Comparison of ENCODE assay signal across 19 cellular contexts in the genomic region with DNA sequence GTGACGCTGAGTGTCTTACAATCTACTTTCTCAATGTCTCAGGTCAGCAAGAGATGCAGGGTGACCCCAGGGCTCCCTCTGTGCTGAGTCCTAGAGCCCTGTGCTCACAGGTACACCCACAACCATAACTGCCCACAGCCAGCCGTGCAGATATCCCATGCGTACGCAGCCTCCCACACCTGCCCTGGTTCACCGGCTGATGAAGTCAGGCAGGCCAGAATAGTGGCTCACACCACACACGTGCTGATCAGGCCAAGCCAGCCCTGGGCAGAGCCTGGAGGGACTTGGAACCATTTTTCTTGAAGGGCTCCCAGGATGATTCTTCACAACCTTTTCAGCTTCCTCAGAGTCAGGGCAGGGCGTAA.
A peak's percentile ranks its signal among the peaks of the same experiment; 100 is the strongest.
DNase-seq lines count a peak whose midpoint lies in the region; ATAC-seq, FAIRE-seq and TF ChIP-seq lines count a peak whose summit lies in the region.
"Had no signal": no experiment of that assay in that cellular context is flagged by ENCODE, and none has a peak within 500 bp of the region (broad histone marks: within the 10 kb centered on the region; RNA-seq: fewer than 3 reads in every experiment).

No MANE protein-coding gene starts in this region.

- H3K4me3 ChIP-seq in BLaER1 treated with 17β-estradiol and CSF1 and Interleukin-3, amounts not matched to agents 10 nM and 100 nM: no peak overlapping the region
- H3K4me3 ChIP-seq in bronchial epithelial cell (ENCODE audit: low read depth, low read length): no peak overlapping the region
- H3K4me3 ChIP-seq in parathyroid adenoma (ENCODE audit: low read depth, low read length): no peak overlapping the region
- H3K4me3 ChIP-seq: GM23338 had no signal

- H3K9me3 Mint-ChIP-seq in activated CD4-positive, alpha-beta T cell treated with anti-CD3 and anti-CD28 coated beads for 36 hours (ENCODE audit: low read depth): no peaks in the 10 kb centered on the region
- H3K9me3 Mint-ChIP-seq: GM23338 had no signal

- no peaks in the 10 kb centered on the region for H3K27me3 ChIP-seq in BLaER1 treated with 17β-estradiol and CSF1 and Interleukin-3, amounts not matched to agents 10 nM and 100 nM
- H3K27me3 ChIP-seq in bronchial epithelial cell (ENCODE audit: control insufficient read depth, insufficient read depth, low read length) (no peaks in the 10 kb centered on the region), parathyroid adenoma (ENCODE audit: control insufficient read depth, insufficient read depth, low read length) (no peaks in the 10 kb centered on the region)

- peaks cover 28% of the 10 kb centered on the region for H3K36me3 Mint-ChIP-seq in activated CD4-positive, alpha-beta T cell treated with anti-CD3 and anti-CD28 coated beads for 36 hours (ENCODE audit: low read depth)

- peak overlapping the region in 4 of 11 experiments; percentile 39 to 50 (median 43); a peak in 5 of 22 replicates for H3K9ac ChIP-seq in BLaER1 treated with 17β-estradiol and CSF1 and Interleukin-3, amounts not matched to agents 10 nM and 100 nM
- H3K9ac ChIP-seq in parathyroid adenoma: no peak overlapping the region

- H3K4me1 ChIP-seq in BLaER1 treated with 17β-estradiol and CSF1 and Interleukin-3, amounts not matched to agents 10 nM and 100 nM: peaks cover 49 to 68% (median 66%) of the 10 kb centered on the region in 10 experiments
- H3K4me1 ChIP-seq in parathyroid adenoma: peaks cover 16% of the 10 kb centered on the region

- DNase-seq in bronchial epithelial cell (ENCODE audit: low read depth) (no peak), left ventricle myocardium superior (peak; percentile 8), activated T-cell treated with anti-CD3 and anti-CD28 coated beads for 4 hours (no peak), SKM-1 (lab: John Stamatoyannopoulos, UW; ENCODE audit: unreplicated experiment) (no peak)
- DNase-seq in activated CD4-positive, alpha-beta T cell treated with anti-CD3 and anti-CD28 coated beads for 36 hours: no peak
- DNase-seq: AML-193; CD4-positive, alpha-beta memory T cell; Karpas-422; MM.1S; NCI-H1105; NCI-H1694 treated with DMSO at 0.1 percent for 48 hours; NCI-H2171; NCI-H446 treated with DMSO at 0.1 percent for 48 hours; NCI-H82 had no signal

- ATAC-seq in left ventricle myocardium superior (peak; percentile 16), GM18868 (IDR thresholded peaks at IDR 0.05; ENCODE audit: unreplicated experiment) (no peak)
- no peak for ATAC-seq in activated CD4-positive, alpha-beta T cell treated with anti-CD3 and anti-CD28 coated beads for 36 hours
- ATAC-seq: GM23338, HepG2 had no signal

- TF ChIP-seq CTCF in bronchial epithelial cell (IDR thresholded peaks at IDR 0.05; ENCODE audit: insufficient read depth, low read length, severe bottlenecking): no peak
- TF ChIP-seq CTCF in parathyroid adenoma (IDR thresholded peaks at IDR 0.05): no peak

- peaks cover 48 to 92% (median 69%) of the 10 kb centered on the region in 11 experiments for H3K36me3 ChIP-seq in BLaER1 treated with 17β-estradiol and CSF1 and Interleukin-3, amounts not matched to agents 10 nM and 100 nM
- H3K36me3 ChIP-seq in bronchial epithelial cell (ENCODE audit: control insufficient read depth, insufficient read depth, low read length) (peaks cover 15% of the 10 kb centered on the region), parathyroid adenoma (ENCODE audit: control insufficient read depth, insufficient read depth, low read length) (no peaks in the 10 kb centered on the region)

- H3K27ac Mint-ChIP-seq in activated CD4-positive, alpha-beta T cell treated with anti-CD3 and anti-CD28 coated beads for 36 hours: no peak overlapping the region
- H3K27ac Mint-ChIP-seq: GM23338 had no signal

- H3K4me3 Mint-ChIP-seq in activated CD4-positive, alpha-beta T cell treated with anti-CD3 and anti-CD28 coated beads for 36 hours: no peak overlapping the region
- H3K4me3 Mint-ChIP-seq: CD4-positive, alpha-beta memory T cell; GM23338 had no signal

- CTCF ChIA-PET in activated CD4-positive, alpha-beta T cell treated with anti-CD3 and anti-CD28 coated beads for 36 hours (lab: Charles Lee): no interaction called here

- H3K27ac ChIP-seq in BLaER1 treated with 17β-estradiol and CSF1 and Interleukin-3, amounts not matched to agents 10 nM and 100 nM: peak overlapping the region in 5 of 11 experiments; percentile 2 to 62 (median 46); a peak in 6 of 22 replicates
- H3K27ac ChIP-seq in parathyroid adenoma: peak overlapping the region; percentile 72

- H3K9me3 ChIP-seq in BLaER1 treated with 17β-estradiol and CSF1 and Interleukin-3, amounts not matched to agents 10 nM and 100 nM (replicated peaks in 1 of 11): no peaks in the 10 kb centered on the region
- no peaks in the 10 kb centered on the region for H3K9me3 ChIP-seq in parathyroid adenoma (ENCODE audit: control insufficient read depth, low read length)

- peaks cover 40 to 99% (median 71%) of the 10 kb centered on the region in 11 experiments; a peak in 21 of 22 replicates for H4K20me1 ChIP-seq in BLaER1 treated with 17β-estradiol and CSF1 and Interleukin-3, amounts not matched to agents 10 nM and 100 nM

- H3K27me3 Mint-ChIP-seq in activated CD4-positive, alpha-beta T cell treated with anti-CD3 and anti-CD28 coated beads for 36 hours: no peaks in the 10 kb centered on the region
- H3K27me3 Mint-ChIP-seq: CD4-positive, alpha-beta memory T cell had no signal

- no peaks in the 10 kb centered on the region for H3K4me1 Mint-ChIP-seq in activated CD4-positive, alpha-beta T cell treated with anti-CD3 and anti-CD28 coated beads for 36 hours
- H3K4me1 Mint-ChIP-seq: CD4-positive, alpha-beta memory T cell had no signal

- peak overlapping the region; percentile 66 to 98 (median 82) for H3K4me2 ChIP-seq in BLaER1 treated with 17β-estradiol and CSF1 and Interleukin-3, amounts not matched to agents 10 nM and 100 nM
- no peak overlapping the region for H3K4me2 ChIP-seq in parathyroid adenoma (ENCODE audit: low read length)
- H3K4me2 ChIP-seq: GM23338 had no signal

- H2AFZ ChIP-seq in parathyroid adenoma: peak overlapping the region; percentile 35
- H2AFZ ChIP-seq: GM23338 had no signal

- peaks cover 7% of the 10 kb centered on the region for H3K79me2 ChIP-seq in parathyroid adenoma

- intact Hi-C loops in left ventricle myocardium superior (cut with micrococcal nuclease): no loop called here
- intact Hi-C loops in activated CD4-positive, alpha-beta T cell treated with anti-CD3 and anti-CD28 coated beads for 36 hours (cut with DNase I, micrococcal nuclease): no loop called here

- POLR2A ChIA-PET in activated CD4-positive, alpha-beta T cell treated with anti-CD3 and anti-CD28 coated beads for 36 hours (lab: Charles Lee): no interaction called here

- FAIRE-seq in bronchial epithelial cell (lab: Jason Lieb, UNC): peak; percentile 68
- FAIRE-seq: HepG2 had no signal
